13 cellular contexts compared by ENCODE assay signal in genomic region chr1:33735624-33736023, GRCh38.
A peak's percentile ranks its signal among the peaks of the same experiment; 100 is the strongest.
DNase-seq lines count a peak whose midpoint lies in the region; ATAC-seq and TF ChIP-seq lines count a peak whose summit lies in the region.
"Had no signal": no experiment of that assay in that cellular context is flagged by ENCODE, and none has a peak within 500 bp of the region (broad histone marks: within the 10 kb centered on the region; RNA-seq: fewer than 3 reads in every experiment).

No MANE protein-coding gene starts in this region.

- TF ChIP-seq CTCF in A673 (conservative IDR thresholded peaks at IDR 0.05; ENCODE audit: low read depth, low read length) (peak; percentile 46; the same call in 1 of the 2 replicates), foreskin fibroblast (IDR thresholded peaks at IDR 0.05; ENCODE audit: low read depth, low read length) (peak; percentile 33)

- intact Hi-C loops in A673 (cut with micrococcal nuclease; ENCODE audit: unreplicated experiment) = no loop called here

- TF ChIP-seq POLR2A in erythroblast (IDR thresholded peaks at IDR 0.05; ENCODE audit: low read length) = no peak

- 13 to 15% methylated on average over 3 of the region's 3 CpGs for WGBS in GM23248 (ENCODE audit: low coverage in 1 of 2, low lambda C conversion rate in 2 of 2, missing lambda C conversion rate in 2 of 2), 2 experiments

- H3K36me3 ChIP-seq in A673 (ENCODE audit: insufficient read depth, low read length, poor library complexity, severe bottlenecking) = no peaks in the 10 kb centered on the region
- no peaks in the 10 kb centered on the region for H3K36me3 ChIP-seq in GM23248 (ENCODE audit: low read depth)
- H3K36me3 ChIP-seq: thyroid gland had no signal

- H3K9me3 ChIP-seq in A673 (ENCODE audit: low read depth, low read length, poor library complexity, severe bottlenecking) (no peaks in the 10 kb centered on the region), GM23248 (ENCODE audit: low read depth) (no peaks in the 10 kb centered on the region)
- H3K9me3 ChIP-seq: thyroid gland had no signal

- H3K9ac ChIP-seq in GM23248 = no peak overlapping the region

- no peaks in the 10 kb centered on the region for H3K79me2 ChIP-seq in GM23248 (ENCODE audit: insufficient read depth)

- H3K4me2 ChIP-seq in GM23248 (ENCODE audit: unreplicated experiment) = no peak overlapping the region

- in situ Hi-C loops in GM23248 (cut with MboI) = loop anchor here (10.0 kb wide), 1 partner anchor 429 kb away; the partner anchor contains the start of gene CSMD2

- POLR2A ChIA-PET in A673 (lab: Charles Lee; ENCODE audit: low non-redundant PET) = interaction anchor here (0.5 kb wide), 1 partner anchor 76 kb away, joined by 4 read pairs; no protein-coding TSS in a partner anchor

- H3K4me1 ChIP-seq in A673 (ENCODE audit: insufficient read depth, low read length, poor library complexity, severe bottlenecking) (no peaks in the 10 kb centered on the region), GM23248 (ENCODE audit: insufficient read depth) (no peaks in the 10 kb centered on the region)
- H3K4me1 ChIP-seq: thyroid gland had no signal

- CTCF ChIA-PET in A673 (lab: Charles Lee) = interaction anchor here (1.1 kb wide), 1 partner anchor 428 kb away, joined by 5 read pairs; no protein-coding TSS in a partner anchor

- no TSS peak for BruUV-seq in A673 (replicated peaks; lab: Mats Ljungman, UMichigan)

- no peaks in the 10 kb centered on the region for H3K9me2 ChIP-seq in GM23248 (ENCODE audit: insufficient read depth)

- DNase-seq in A673 (ENCODE audit: low spot score) (peak; percentile 18), GM23248 (peak; percentile 64), RKO (ENCODE audit: low spot score) (peak; percentile 30), foreskin fibroblast (peak in 1 of 2 donors; percentile 12), erythroblast (lab: John Stamatoyannopoulos, UW) (no peak), NCI-H1048 (lab: John Stamatoyannopoulos, UW) (no peak)
- DNase-seq: DMS153, mesenchymal stem cell, MV-4-11, thyroid gland had no signal

- H3K27me3 ChIP-seq in A673 (replicated peaks; ENCODE audit: insufficient read depth, low read depth, low read length, poor library complexity) (peaks cover 39% of the 10 kb centered on the region), GM23248 (replicated peaks; ENCODE audit: insufficient read depth) (no peaks in the 10 kb centered on the region)
- H3K27me3 ChIP-seq: thyroid gland had no signal

- H3K4me3 ChIP-seq in A673 (ENCODE audit: low read depth, low read length, poor library complexity, severe bottlenecking) (no peak overlapping the region), GM23248 (no peak overlapping the region), foreskin fibroblast (ENCODE audit: low read depth in 1 of 2, low read length in 2 of 2) (no peak overlapping the region)
- H3K4me3 ChIP-seq: thyroid gland had no signal

- ATAC-seq in HG02610 (IDR thresholded peaks at IDR 0.05; ENCODE audit: unreplicated experiment) (no peak), GM21526 (IDR thresholded peaks at IDR 0.05; ENCODE audit: low FRiP score, unreplicated experiment) (no peak)

- no peaks in the 10 kb centered on the region for H4K20me1 ChIP-seq in GM23248 (ENCODE audit: insufficient read depth)

- no peaks in the 10 kb centered on the region for H3F3A ChIP-seq in GM23248 (ENCODE audit: insufficient read depth)

- H2AFZ ChIP-seq in GM23248 = no peak overlapping the region

- H3K27ac ChIP-seq in A673 (ENCODE audit: low read depth, low read length, poor library complexity, severe bottlenecking) (no peak overlapping the region), GM23248 (no peak overlapping the region)
- H3K27ac ChIP-seq: epithelial cell of prostate, thyroid gland had no signal

Comparison
In these comparisons a context has a peak if more than half of its experiments do, and no peak if none do; other contexts are left out.
1. DNase-seq: peak in A673 (single experiment), GM23248 (single experiment) and RKO (single experiment); none in erythroblast (0 of 2) and NCI-H1048 (single experiment).